Comparison of ENCODE assay signal across 8 cellular contexts in the genomic region with DNA sequence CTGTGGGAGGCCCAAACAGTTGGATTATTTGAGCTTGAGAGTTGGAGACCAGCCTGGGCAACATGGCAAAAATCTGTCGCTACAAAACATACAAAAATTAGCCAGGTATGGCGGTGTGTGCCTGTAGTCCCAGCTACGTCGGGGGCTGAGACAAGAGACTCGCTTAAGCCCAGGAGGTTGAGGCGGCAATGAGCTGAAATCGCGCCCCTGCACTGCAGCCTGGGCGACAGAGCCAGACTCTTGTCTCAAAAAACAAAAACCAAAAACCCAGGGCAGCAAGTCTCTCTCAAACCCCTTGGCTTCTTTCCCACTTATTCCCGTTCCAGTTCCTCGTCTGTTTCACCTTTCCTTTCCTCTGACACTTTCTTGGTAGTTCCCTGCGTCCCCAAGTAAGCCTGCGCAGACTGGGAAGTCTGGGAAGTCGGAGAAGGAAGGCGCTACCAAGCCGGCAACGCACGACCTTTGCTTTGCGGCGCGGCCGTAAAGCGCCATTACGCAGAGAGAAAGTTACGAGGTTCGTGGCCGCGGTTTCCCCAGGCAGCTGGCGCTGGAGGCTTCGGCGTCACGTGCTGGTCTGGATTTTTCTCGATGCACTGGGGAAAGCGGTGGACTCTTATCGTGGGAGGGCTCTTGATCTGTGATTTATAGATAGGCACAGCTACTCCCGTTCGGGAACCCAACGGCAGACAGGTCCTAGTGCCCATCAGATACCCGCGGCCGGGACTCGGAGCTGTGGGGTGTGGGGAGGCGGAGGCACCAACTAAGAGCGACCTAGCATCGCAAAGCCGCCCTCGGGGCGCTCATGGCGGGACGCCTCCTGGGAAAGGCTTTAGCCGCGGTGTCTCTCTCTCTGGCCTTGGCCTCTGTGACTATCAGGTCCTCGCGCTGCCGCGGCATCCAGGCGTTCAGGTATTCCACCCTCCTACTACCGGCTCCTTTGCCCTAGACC. TPM values are rescaled to one million over a fixed set of nuclear protein-coding genes. Genes with fewer than 3 reads are reported as not detected.
DNase-seq lines count a peak whose midpoint lies in the region; ATAC-seq and TF ChIP-seq lines count a peak whose summit lies in the region.

A gene with protein sequence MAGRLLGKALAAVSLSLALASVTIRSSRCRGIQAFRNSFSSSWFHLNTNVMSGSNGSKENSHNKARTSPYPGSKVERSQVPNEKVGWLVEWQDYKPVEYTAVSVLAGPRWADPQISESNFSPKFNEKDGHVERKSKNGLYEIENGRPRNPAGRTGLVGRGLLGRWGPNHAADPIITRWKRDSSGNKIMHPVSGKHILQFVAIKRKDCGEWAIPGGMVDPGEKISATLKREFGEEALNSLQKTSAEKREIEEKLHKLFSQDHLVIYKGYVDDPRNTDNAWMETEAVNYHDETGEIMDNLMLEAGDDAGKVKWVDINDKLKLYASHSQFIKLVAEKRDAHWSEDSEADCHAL (plus strand): TSS at position 470 of the 949 bp plus-strand sequence. CDS start 333 bp downstream, at position 803.

- TF ChIP-seq POLR2A in transverse colon (IDR thresholded peaks at IDR 0.05) = peak; percentile 83

- TF ChIP-seq CTCF in GM12875 (IDR thresholded peaks at IDR 0.05; ENCODE audit: borderline replicate concordance, insufficient read depth, low read depth, low read length) (0 out of 2 replicates have a peak, but pooled peaks have one; percentile 11), cardiac muscle cell (IDR thresholded peaks at IDR 0.05; ENCODE audit: low read depth, low read length) (no peak), transverse colon (IDR thresholded peaks at IDR 0.05) (no peak)

- peak within 1 kb of the TSS; percentile 74 for H2AFZ ChIP-seq in trophoblast cell (ENCODE audit: insufficient read depth, low read length, poor library complexity)

- peak within 1 kb of the TSS; percentile 83 for H2BK5ac ChIP-seq in trophoblast cell (ENCODE audit: low read depth, low read length, poor library complexity)

- H3K27me3 ChIP-seq in adipocyte (replicated peaks; ENCODE audit: control insufficient read depth, insufficient read depth, low read length) (no peaks in the 10 kb centered on the region), cardiac muscle cell (no peaks in the 10 kb centered on the region), trophoblast cell (ENCODE audit: insufficient read depth, low read length) (no peaks in the 10 kb centered on the region), transverse colon (no peaks in the 10 kb centered on the region)

- peak within 1 kb of the TSS; percentile 86 for H3K14ac ChIP-seq in trophoblast cell (ENCODE audit: low read length)

- peak within 1 kb of the TSS; percentile 24 for H2AK5ac ChIP-seq in trophoblast cell (ENCODE audit: low read length)

- peak; percentile 87 for DNase-seq in NCI-H1436 (lab: John Stamatoyannopoulos, UW)
- DNase-seq in T follicular helper cell (ENCODE audit: low read depth) = peak; percentile 86
- peak; percentile 96 for DNase-seq in adipocyte (ENCODE audit: low read depth)
- peak; percentile 94 to 96 for DNase-seq in cardiac muscle cell (ENCODE audit: low read depth in 1 of 2, low spot score in 1 of 2)
- DNase-seq in trophoblast cell = peak; percentile 93 to 97
- DNase-seq in transverse colon = peak; percentile 96

- peak within 1 kb of the TSS; percentile 92 for H4K12ac ChIP-seq in trophoblast cell (ENCODE audit: low read depth, low read length)

- peak within 1 kb of the TSS; percentile 79 for H4K91ac ChIP-seq in trophoblast cell (ENCODE audit: low read depth, low read length)

- in situ Hi-C loops in transverse colon (cut with MboI; ENCODE audit: low pct_ligation_motif_present in 1 of 4, low pct_unique_long_range_greater_than_20kb in 1 of 4, low sequenced_read_pairs in 3 of 4) = no loop called here

- H3K18ac ChIP-seq in trophoblast cell (ENCODE audit: low read length) = peak within 1 kb of the TSS; percentile 91

- no CpG with 5 or more reads among the region's 58 CpGs for WGBS in trophoblast cell (ENCODE audit: extremely low coverage, insufficient coverage, insufficient read length)
- WGBS in transverse colon (ENCODE audit: low coverage in 1 of 2), 2 donors = 2% methylated on average over 14 to 58 of the region's 58 CpGs

- H3K9ac ChIP-seq in adipocyte (ENCODE audit: low read length) (peak within 1 kb of the TSS; percentile 96), trophoblast cell (ENCODE audit: low read length) (peak within 1 kb of the TSS; percentile 96)

- H3K9me3 ChIP-seq in adipocyte (ENCODE audit: control insufficient read depth, low read length) (no peaks in the 10 kb centered on the region), cardiac muscle cell (ENCODE audit: low read depth) (no peaks in the 10 kb centered on the region), trophoblast cell (ENCODE audit: insufficient read depth, low read depth, low read length) (no peaks in the 10 kb centered on the region), transverse colon (no peaks in the 10 kb centered on the region)

- H2BK12ac ChIP-seq in trophoblast cell (ENCODE audit: low read length) = no peak within 1 kb of the TSS

- peaks cover 17% of the 10 kb centered on the region for H3K4me1 ChIP-seq in adipocyte (ENCODE audit: control insufficient read depth, insufficient read depth, low read length)
- peaks cover 10% of the 10 kb centered on the region for H3K4me1 ChIP-seq in cardiac muscle cell (ENCODE audit: low read depth)
- peaks cover 12 to 13% of the 10 kb centered on the region in 2 experiments for H3K4me1 ChIP-seq in trophoblast cell (ENCODE audit: control insufficient read depth in 1 of 2, insufficient read depth in 2 of 2, low read length in 2 of 2)
- H3K4me1 ChIP-seq in transverse colon = peaks cover 13 to 52% (median 26%) of the 10 kb centered on the region in 4 donors

- ATAC-seq in HG02798 (IDR thresholded peaks at IDR 0.05; ENCODE audit: poor library complexity, unreplicated experiment) = peak; percentile 95

- H2BK120ac ChIP-seq in trophoblast cell (ENCODE audit: insufficient read depth, low read length, poor library complexity) = peak within 1 kb of the TSS; percentile 77

- H3K27ac ChIP-seq in cardiac muscle cell (peak within 1 kb of the TSS; percentile 97), trophoblast cell (ENCODE audit: low read depth, low read length) (peak within 1 kb of the TSS; percentile 89), transverse colon (peak within 1 kb of the TSS; percentile 86 to 97 (median 94))

- no peak within 1 kb of the TSS for H3K23ac ChIP-seq in trophoblast cell (ENCODE audit: low read length)

- peaks cover 10% of the 10 kb centered on the region for H3K79me1 ChIP-seq in trophoblast cell (ENCODE audit: low read length)

- peak within 1 kb of the TSS; percentile 65 for H3K4me2 ChIP-seq in trophoblast cell (ENCODE audit: low read length)

- no peaks in the 10 kb centered on the region for H3K36me3 ChIP-seq in adipocyte (ENCODE audit: control insufficient read depth, insufficient read depth, low read length, severe bottlenecking)
- no peaks in the 10 kb centered on the region for H3K36me3 ChIP-seq in cardiac muscle cell
- no peaks in the 10 kb centered on the region for H3K36me3 ChIP-seq in trophoblast cell (ENCODE audit: control insufficient read depth in 1 of 2, insufficient read depth in 2 of 2, low read length in 2 of 2)
- no peaks in the 10 kb centered on the region for H3K36me3 ChIP-seq in transverse colon

- peak within 1 kb of the TSS; percentile 56 for H3K4ac ChIP-seq in trophoblast cell (ENCODE audit: low read depth, low read length)

- intact Hi-C loops in transverse colon (cut with DNase I; ENCODE audit: low total_unique reads) = no loop called here

- no peak for TF ChIP-seq EP300 in transverse colon (IDR thresholded peaks at IDR 0.05; ENCODE audit: low read depth)

- H3K4me3 ChIP-seq in GM12875 (ENCODE audit: low read depth, low read length) (peak within 1 kb of the TSS; percentile 73), adipocyte (ENCODE audit: low read length) (peak within 1 kb of the TSS; percentile 97), cardiac muscle cell (peak within 1 kb of the TSS; percentile 95), trophoblast cell (ENCODE audit: low read depth, low read length) (peak within 1 kb of the TSS; percentile 89), transverse colon (peak within 1 kb of the TSS; percentile 66 to 94 (median 82))

- H3K79me2 ChIP-seq in trophoblast cell (ENCODE audit: control insufficient read depth, insufficient read depth, low read length, poor library complexity) = peaks cover 6% of the 10 kb centered on the region

- peak within 1 kb of the TSS; percentile 99 for H4K8ac ChIP-seq in trophoblast cell (ENCODE audit: low read depth, low read length)

RNA-seq across cellular contexts. Expression of the gene that starts here (rescaled TPM):
- total RNA-seq in cardiac muscle cell (17.4 and 21.8 TPM in 2 replicates), transverse colon (10 to 100 TPM in 3 of 4 donors, 1 to 10 TPM in 1; 7.6 to 25.7 (median 20.1) TPM)
- polyA plus RNA-seq in cardiac muscle cell = 30.6 and 41.6 TPM in 2 replicates
- 20.2 and 20.8 TPM in 2 replicates for polyA plus RNA-seq in trophoblast cell (2013)

Comparison
In these comparisons a context has a peak if more than half of its experiments do, and no peak if none do; other contexts are left out.
1. Peak in every context shown above with its lines: DNase-seq, ATAC-seq, H3K4me3 ChIP-seq and H3K27ac ChIP-seq.